ENCODE assay signal across 11 cellular contexts in genomic region chr13:65453982-65454381, GRCh38.
"Had no signal": no experiment of that assay in that cellular context is flagged by ENCODE, and none has a peak within 500 bp of the region (broad histone marks: within the 10 kb centered on the region; RNA-seq: fewer than 3 reads in every experiment).

No MANE protein-coding gene starts in this region.

- ATAC-seq: heart left ventricle; left ventricle myocardium superior; stimulated activated naive CD8-positive, alpha-beta T cell treated with anti-CD3 and anti-CD28 coated beads, Interleukin-15, Interleukin-2, amounts not matched to agents 100 U/mL and 50 U/mL, for 24 hours had no signal

- DNase-seq: activated CD4-positive, alpha-beta T cell treated with anti-CD3 and anti-CD28 coated beads, Interleukin-2, amount 50 U/mL, for 1 hour; activated naive CD4-positive, alpha-beta T cell treated with anti-CD3 and anti-CD28 coated beads, Interleukin-2, amount 10 ng/mL, durations not matched to agents 7 days and 5 days; esophagus squamous epithelium; foreskin fibroblast; heart left ventricle; left ventricle myocardium superior; mesenchymal stem cell; nephron progenitor cell; stimulated activated CD4-positive, alpha-beta T cell treated with anti-CD3 and anti-CD28 coated beads, Interleukin-2, amount 100 ng/mL, for 48 hours; stimulated activated naive CD8-positive, alpha-beta T cell treated with anti-CD3 and anti-CD28 coated beads, Interleukin-15, Interleukin-2, amounts not matched to agents 100 U/mL and 50 U/mL, for 24 hours had no signal

- FAIRE-seq: colon had no signal
